18 cellular contexts compared by ENCODE assay signal in the genomic region with DNA sequence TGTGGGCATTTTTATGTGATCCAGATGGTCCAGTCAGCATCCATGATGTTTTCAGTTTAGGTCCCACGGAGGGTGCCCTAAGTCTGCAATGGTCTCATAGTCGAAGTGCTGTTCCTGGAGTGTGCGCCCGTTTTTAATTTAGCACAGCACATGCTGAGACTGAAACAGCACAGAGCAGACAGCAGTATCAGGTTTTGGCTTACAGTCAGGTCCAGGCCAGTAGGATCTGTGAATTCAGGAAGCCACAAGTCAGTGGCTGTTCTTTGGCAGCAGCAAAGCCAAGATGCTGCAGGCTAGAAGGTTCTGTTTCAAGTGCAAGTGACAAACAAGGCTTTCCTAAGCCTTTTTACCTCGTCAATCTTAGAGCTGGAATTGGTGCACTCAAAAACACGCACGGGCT. TPM values are rescaled to one million over a fixed set of nuclear protein-coding genes. Genes with fewer than 3 reads are reported as not detected.
DNase-seq lines count a peak whose midpoint lies in the region; ATAC-seq and TF ChIP-seq lines count a peak whose summit lies in the region.
"Had no signal": no experiment of that assay in that cellular context is flagged by ENCODE, and none has a peak within 500 bp of the region (broad histone marks: within the 10 kb centered on the region; RNA-seq: fewer than 3 reads in every experiment).

No MANE protein-coding gene starts in this region.

- DNase-seq in EH (ENCODE audit: low read depth) (peak; percentile 17), MM.1S (peak; percentile 64), cerebellum (ENCODE audit: low spot score) (peak; percentile 61), foreskin fibroblast (peak; percentile 12 to 27), T1000 (lab: John Stamatoyannopoulos, UW) (no peak), GM19238 (ENCODE audit: insufficient read length, low spot score) (no peak)
- no peak for DNase-seq in activated T-cell treated with anti-CD3 and anti-CD28 coated beads, Interleukin-2, amount 50 U/mL, for 4 hours
- DNase-seq: DMS79, Kasumi-1, MG63, NCI-H1048, NCI-H1417 treated with DMSO at 0.1 percent for 48 hours, NCI-H187, PC-9, SJCRH30, T-cell had no signal

- no peaks in the 10 kb centered on the region for H3K9me3 ChIP-seq in MM.1S (replicated peaks; ENCODE audit: insufficient read depth, low read length)
- H3K9me3 ChIP-seq: MG63 had no signal

- no peaks in the 10 kb centered on the region for H3K36me3 ChIP-seq in MM.1S (replicated peaks; ENCODE audit: insufficient read depth, low read length)
- H3K36me3 ChIP-seq: MG63, SJCRH30 had no signal

- H2AFZ ChIP-seq in MM.1S (ENCODE audit: low read length), result no peak overlapping the region
- H2AFZ ChIP-seq: PC-9 had no signal

- no peak overlapping the region for H3K9ac ChIP-seq in MM.1S (ENCODE audit: low read length)

- no peaks in the 10 kb centered on the region for H3K36me3 Mint-ChIP-seq in activated T-cell treated with anti-CD3 and anti-CD28 coated beads, Interleukin-2, amount 50 U/mL, for 4 hours (ENCODE audit: insufficient read depth)
- H3K36me3 Mint-ChIP-seq: CD14-positive monocyte, T-cell had no signal

- H3K27ac ChIP-seq in MM.1S (ENCODE audit: low read length), result peak overlapping the region; percentile 40; the same call in 1 of the 2 replicates
- H3K27ac ChIP-seq: PC-9, SJCRH30 had no signal

- no peaks in the 10 kb centered on the region; the same call in 1 of the 2 replicates for H3K4me1 ChIP-seq in MM.1S (ENCODE audit: low read length)
- H3K4me1 ChIP-seq: SJCRH30 had no signal

- no peaks in the 10 kb centered on the region for H4K20me1 ChIP-seq in MM.1S (ENCODE audit: insufficient read depth, low read length)

- H3F3A ChIP-seq in MM.1S (ENCODE audit: insufficient read depth, low read length), result peaks cover 6% of the 10 kb centered on the region; the same call in 1 of the 2 replicates

- H3K4me1 Mint-ChIP-seq in activated T-cell treated with anti-CD3 and anti-CD28 coated beads, Interleukin-2, amount 50 U/mL, for 4 hours (ENCODE audit: low read depth), result no peaks in the 10 kb centered on the region
- H3K4me1 Mint-ChIP-seq: B cell, CD14-positive monocyte, T-cell had no signal

- peak overlapping the region; percentile 31 for H3K4me2 ChIP-seq in MM.1S (ENCODE audit: low read depth, low read length)
- H3K4me2 ChIP-seq: PC-9 had no signal

- H3K9me3 Mint-ChIP-seq in activated T-cell treated with anti-CD3 and anti-CD28 coated beads, Interleukin-2, amount 50 U/mL, for 4 hours, result no peaks in the 10 kb centered on the region
- H3K9me3 Mint-ChIP-seq: T-cell had no signal

- no peak for TF ChIP-seq CTCF in MM.1S (IDR thresholded peaks at IDR 0.05; ENCODE audit: low read length)
- TF ChIP-seq CTCF in foreskin fibroblast (IDR thresholded peaks at IDR 0.05; ENCODE audit: low read depth, low read length), result no peak

- no peak for ATAC-seq in activated T-cell treated with anti-CD3 and anti-CD28 coated beads, Interleukin-2, amount 50 U/mL, for 4 hours
- ATAC-seq: T-cell had no signal

- H3K79me2 ChIP-seq in MM.1S (ENCODE audit: low read length), result no peaks in the 10 kb centered on the region

- H3K27me3 Mint-ChIP-seq in activated T-cell treated with anti-CD3 and anti-CD28 coated beads, Interleukin-2, amount 50 U/mL, for 4 hours (ENCODE audit: low read depth), result peaks cover 15% of the 10 kb centered on the region

- no peak overlapping the region for H3K4me3 Mint-ChIP-seq in activated T-cell treated with anti-CD3 and anti-CD28 coated beads, Interleukin-2, amount 50 U/mL, for 4 hours
- H3K4me3 Mint-ChIP-seq: B cell, CD14-positive monocyte, T-cell had no signal

- H3K9me2 ChIP-seq in MM.1S (replicated peaks; ENCODE audit: insufficient read depth, low read length), result no peaks in the 10 kb centered on the region

- no peak overlapping the region for H3K4me3 ChIP-seq in MM.1S (ENCODE audit: low read length)
- no peak overlapping the region for H3K4me3 ChIP-seq in foreskin fibroblast (ENCODE audit: low read depth in 1 of 2, low read length in 2 of 2)
- H3K4me3 ChIP-seq: MG63, PC-9, SJCRH30 had no signal

- H3K27me3 ChIP-seq in MM.1S (replicated peaks; ENCODE audit: insufficient read depth, low read length), result peaks cover 62% of the 10 kb centered on the region

RNA-seq across cellular contexts. Expression of a gene that starts 18.3 kb away (rescaled TPM):
- total RNA-seq in cerebellum, result 6.4 TPM
- under 1 TPM; 0.18 to 0.63 (median 0.20) TPM for total RNA-seq in activated T-cell treated with anti-CD3 and anti-CD28 coated beads, Interleukin-2, amount 50 U/mL, for 4 hours

RNA-seq across cellular contexts. Expression of a gene that starts 38.5 kb away (rescaled TPM):
- 4.4 TPM for total RNA-seq in cerebellum
- under 1 TPM; 0.10 to 0.29 (median 0.14) TPM for total RNA-seq in activated T-cell treated with anti-CD3 and anti-CD28 coated beads, Interleukin-2, amount 50 U/mL, for 4 hours
- total RNA-seq: B cell had no signal

Comparison
In these comparisons a context has a peak if more than half of its experiments do, and no peak if none do; other contexts are left out.
1. DNase-seq: peak in EH (single experiment), MM.1S (single experiment), cerebellum (single experiment) and foreskin fibroblast (2 of 2); none in T1000 (single experiment), activated T-cell treated with anti-CD3 and anti-CD28 coated beads, Interleukin-2, amount 50 U/mL, for 4 hours (single experiment) and GM19238 (single experiment).